1 cellular context compared by ENCODE assay signal in the genomic region with DNA sequence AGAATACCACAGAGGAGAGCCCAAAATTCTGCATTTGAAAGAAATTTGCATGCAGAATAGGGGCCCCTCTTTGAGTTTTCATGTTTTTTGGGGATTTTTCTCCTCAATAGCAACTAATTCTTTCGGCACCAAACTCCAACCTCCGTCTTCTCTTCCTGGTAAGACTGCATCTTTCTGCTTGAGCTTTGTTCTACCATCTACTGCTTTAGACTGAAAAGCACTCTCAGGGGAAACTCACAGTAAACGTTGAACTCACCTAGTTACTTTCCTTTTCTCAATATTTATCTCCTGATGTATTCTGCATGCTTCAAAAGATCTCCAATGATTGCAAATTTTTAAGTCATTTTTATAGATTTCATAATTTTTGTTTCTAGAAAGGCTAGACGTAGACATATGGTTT.
TF ChIP-seq lines count a peak whose summit lies in the region.

No MANE protein-coding gene starts in this region.

TF ChIP-seq in GM23338, 12 proteins besides CTCF, POLR2A, EP300 and RAD21 (continued from another document):
- TF ChIP-seq, protein P1, sequence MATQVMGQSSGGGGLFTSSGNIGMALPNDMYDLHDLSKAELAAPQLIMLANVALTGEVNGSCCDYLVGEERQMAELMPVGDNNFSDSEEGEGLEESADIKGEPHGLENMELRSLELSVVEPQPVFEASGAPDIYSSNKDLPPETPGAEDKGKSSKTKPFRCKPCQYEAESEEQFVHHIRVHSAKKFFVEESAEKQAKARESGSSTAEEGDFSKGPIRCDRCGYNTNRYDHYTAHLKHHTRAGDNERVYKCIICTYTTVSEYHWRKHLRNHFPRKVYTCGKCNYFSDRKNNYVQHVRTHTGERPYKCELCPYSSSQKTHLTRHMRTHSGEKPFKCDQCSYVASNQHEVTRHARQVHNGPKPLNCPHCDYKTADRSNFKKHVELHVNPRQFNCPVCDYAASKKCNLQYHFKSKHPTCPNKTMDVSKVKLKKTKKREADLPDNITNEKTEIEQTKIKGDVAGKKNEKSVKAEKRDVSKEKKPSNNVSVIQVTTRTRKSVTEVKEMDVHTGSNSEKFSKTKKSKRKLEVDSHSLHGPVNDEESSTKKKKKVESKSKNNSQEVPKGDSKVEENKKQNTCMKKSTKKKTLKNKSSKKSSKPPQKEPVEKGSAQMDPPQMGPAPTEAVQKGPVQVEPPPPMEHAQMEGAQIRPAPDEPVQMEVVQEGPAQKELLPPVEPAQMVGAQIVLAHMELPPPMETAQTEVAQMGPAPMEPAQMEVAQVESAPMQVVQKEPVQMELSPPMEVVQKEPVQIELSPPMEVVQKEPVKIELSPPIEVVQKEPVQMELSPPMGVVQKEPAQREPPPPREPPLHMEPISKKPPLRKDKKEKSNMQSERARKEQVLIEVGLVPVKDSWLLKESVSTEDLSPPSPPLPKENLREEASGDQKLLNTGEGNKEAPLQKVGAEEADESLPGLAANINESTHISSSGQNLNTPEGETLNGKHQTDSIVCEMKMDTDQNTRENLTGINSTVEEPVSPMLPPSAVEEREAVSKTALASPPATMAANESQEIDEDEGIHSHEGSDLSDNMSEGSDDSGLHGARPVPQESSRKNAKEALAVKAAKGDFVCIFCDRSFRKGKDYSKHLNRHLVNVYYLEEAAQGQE (IDR thresholded peaks at IDR 0.05; ENCODE audit: unreplicated experiment): no peak
- TF ChIP-seq CREB1 (CRISPR knock-in tag; IDR thresholded peaks at IDR 0.05; ENCODE audit: low read depth) (no peak), EZH2 (IDR thresholded peaks at IDR 0.05; ENCODE audit: low read depth, unreplicated experiment) (no peak), STAT1 (IDR thresholded peaks at IDR 0.05; ENCODE audit: unreplicated experiment) (no peak), JUNB (IDR thresholded peaks at IDR 0.05; ENCODE audit: unreplicated experiment) (no peak), ZNF114 (CRISPR knock-in tag; IDR thresholded peaks at IDR 0.05) (no peak), POLR2AphosphoS5 (IDR thresholded peaks at IDR 0.05; ENCODE audit: low read depth) (no peak), NANOG (IDR thresholded peaks at IDR 0.05; ENCODE audit: borderline replicate concordance) (no peak), ZNF331 (CRISPR knock-in tag; IDR thresholded peaks at IDR 0.05; ENCODE audit: low read depth) (no peak)
- TF ChIP-seq, protein P2, sequence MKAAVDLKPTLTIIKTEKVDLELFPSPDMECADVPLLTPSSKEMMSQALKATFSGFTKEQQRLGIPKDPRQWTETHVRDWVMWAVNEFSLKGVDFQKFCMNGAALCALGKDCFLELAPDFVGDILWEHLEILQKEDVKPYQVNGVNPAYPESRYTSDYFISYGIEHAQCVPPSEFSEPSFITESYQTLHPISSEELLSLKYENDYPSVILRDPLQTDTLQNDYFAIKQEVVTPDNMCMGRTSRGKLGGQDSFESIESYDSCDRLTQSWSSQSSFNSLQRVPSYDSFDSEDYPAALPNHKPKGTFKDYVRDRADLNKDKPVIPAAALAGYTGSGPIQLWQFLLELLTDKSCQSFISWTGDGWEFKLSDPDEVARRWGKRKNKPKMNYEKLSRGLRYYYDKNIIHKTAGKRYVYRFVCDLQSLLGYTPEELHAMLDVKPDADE (IDR thresholded peaks at IDR 0.05): no peak
- TF ChIP-seq, protein P3, sequence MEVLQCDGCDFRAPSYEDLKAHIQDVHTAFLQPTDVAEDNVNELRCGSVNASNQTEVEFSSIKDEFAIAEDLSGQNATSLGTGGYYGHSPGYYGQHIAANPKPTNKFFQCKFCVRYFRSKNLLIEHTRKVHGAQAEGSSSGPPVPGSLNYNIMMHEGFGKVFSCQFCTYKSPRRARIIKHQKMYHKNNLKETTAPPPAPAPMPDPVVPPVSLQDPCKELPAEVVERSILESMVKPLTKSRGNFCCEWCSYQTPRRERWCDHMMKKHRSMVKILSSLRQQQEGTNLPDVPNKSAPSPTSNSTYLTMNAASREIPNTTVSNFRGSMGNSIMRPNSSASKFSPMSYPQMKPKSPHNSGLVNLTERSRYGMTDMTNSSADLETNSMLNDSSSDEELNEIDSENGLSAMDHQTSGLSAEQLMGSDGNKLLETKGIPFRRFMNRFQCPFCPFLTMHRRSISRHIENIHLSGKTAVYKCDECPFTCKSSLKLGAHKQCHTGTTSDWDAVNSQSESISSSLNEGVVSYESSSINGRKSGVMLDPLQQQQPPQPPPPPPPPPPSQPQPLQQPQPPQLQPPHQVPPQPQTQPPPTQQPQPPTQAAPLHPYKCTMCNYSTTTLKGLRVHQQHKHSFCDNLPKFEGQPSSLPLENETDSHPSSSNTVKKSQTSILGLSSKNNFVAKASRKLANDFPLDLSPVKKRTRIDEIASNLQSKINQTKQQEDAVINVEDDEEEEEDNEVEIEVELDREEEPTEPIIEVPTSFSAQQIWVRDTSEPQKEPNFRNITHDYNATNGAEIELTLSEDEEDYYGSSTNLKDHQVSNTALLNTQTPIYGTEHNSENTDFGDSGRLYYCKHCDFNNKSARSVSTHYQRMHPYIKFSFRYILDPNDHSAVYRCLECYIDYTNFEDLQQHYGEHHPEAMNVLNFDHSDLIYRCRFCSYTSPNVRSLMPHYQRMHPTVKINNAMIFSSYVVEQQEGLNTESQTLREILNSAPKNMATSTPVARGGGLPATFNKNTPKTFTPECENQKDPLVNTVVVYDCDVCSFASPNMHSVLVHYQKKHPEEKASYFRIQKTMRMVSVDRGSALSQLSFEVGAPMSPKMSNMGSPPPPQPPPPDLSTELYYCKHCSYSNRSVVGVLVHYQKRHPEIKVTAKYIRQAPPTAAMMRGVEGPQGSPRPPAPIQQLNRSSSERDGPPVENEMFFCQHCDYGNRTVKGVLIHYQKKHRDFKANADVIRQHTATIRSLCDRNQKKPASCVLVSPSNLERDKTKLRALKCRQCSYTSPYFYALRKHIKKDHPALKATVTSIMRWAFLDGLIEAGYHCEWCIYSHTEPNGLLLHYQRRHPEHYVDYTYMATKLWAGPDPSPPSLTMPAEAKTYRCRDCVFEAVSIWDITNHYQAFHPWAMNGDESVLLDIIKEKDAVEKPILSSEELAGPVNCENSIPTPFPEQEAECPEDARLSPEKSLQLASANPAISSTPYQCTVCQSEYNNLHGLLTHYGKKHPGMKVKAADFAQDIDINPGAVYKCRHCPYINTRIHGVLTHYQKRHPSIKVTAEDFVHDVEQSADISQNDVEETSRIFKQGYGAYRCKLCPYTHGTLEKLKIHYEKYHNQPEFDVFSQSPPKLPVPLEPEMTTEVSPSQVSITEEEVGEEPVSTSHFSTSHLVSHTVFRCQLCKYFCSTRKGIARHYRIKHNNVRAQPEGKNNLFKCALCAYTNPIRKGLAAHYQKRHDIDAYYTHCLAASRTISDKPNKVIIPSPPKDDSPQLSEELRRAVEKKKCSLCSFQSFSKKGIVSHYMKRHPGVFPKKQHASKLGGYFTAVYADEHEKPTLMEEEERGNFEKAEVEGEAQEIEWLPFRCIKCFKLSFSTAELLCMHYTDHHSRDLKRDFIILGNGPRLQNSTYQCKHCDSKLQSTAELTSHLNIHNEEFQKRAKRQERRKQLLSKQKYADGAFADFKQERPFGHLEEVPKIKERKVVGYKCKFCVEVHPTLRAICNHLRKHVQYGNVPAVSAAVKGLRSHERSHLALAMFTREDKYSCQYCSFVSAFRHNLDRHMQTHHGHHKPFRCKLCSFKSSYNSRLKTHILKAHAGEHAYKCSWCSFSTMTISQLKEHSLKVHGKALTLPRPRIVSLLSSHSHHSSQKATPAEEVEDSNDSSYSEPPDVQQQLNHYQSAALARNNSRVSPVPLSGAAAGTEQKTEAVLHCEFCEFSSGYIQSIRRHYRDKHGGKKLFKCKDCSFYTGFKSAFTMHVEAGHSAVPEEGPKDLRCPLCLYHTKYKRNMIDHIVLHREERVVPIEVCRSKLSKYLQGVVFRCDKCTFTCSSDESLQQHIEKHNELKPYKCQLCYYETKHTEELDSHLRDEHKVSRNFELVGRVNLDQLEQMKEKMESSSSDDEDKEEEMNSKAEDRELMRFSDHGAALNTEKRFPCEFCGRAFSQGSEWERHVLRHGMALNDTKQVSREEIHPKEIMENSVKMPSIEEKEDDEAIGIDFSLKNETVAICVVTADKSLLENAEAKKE (CRISPR knock-in tag; IDR thresholded peaks at IDR 0.05): no peak
TF ChIP-seq in GM23338: peak in this region for 0.
